In the genomic region with DNA sequence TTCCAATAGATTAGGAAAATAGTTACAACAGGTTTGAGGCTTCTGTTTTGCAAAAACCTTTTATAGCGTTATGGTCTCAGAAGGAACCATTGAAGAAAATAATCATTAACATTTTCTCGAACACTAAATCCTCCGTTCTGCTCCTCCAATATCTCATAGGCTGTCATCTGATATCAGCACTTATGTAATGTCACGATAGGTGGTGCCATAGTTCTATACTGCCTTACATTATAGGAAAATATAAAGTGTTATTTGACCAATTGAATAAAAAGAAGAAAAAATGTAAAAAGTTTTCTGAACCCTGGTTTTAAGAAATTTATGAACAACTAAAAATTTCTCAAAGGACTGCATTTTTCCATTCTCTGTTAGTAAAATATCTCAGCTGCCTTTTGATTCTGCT, we compare ENCODE assay signal across 30 cellular contexts.
"Had no signal": no experiment of that assay in that cellular context is flagged by ENCODE, and none has a peak within 500 bp of the region (broad histone marks: within the 10 kb centered on the region; RNA-seq: fewer than 3 reads in every experiment).

No MANE protein-coding gene starts in this region.

- H3K36me3 ChIP-seq: ascending aorta, SJSA1 had no signal

- H3K4me1 ChIP-seq: ascending aorta, body of pancreas, SJSA1 had no signal

- H3K27ac Mint-ChIP-seq: activated CD8-positive, alpha-beta memory T cell treated with anti-CD3 and anti-CD28 coated beads, Interleukin-2, amount 10 ng/mL, durations not matched to agents 7 days and 5 days; activated naive CD4-positive, alpha-beta T cell treated with anti-CD3 and anti-CD28 coated beads, Interleukin-2, amount 50 U/mL, for 72 hours; activated naive CD8-positive, alpha-beta T cell treated with anti-CD3 and anti-CD28 coated beads, Interleukin-2, amount 50 U/mL, for 24 hours; activated T-cell treated with anti-CD3 and anti-CD28 coated beads, Interleukin-2, amount 50 U/mL, for 24 hours; activated T-helper 1 cell treated with anti-CD3 and anti-CD28 coated beads, Interleukin-12 subunit alpha, Interleukin-12 subunit beta, Interleukin-2, Interleukin-4 antibody, amounts not matched to agents 30 ng/mL and 10 ng/mL and 1 ng/mL, durations not matched to agents 14 hours and 24 hours and 36 hours; T-helper 17 cell; WTC11 had no signal

- H3K9me3 ChIP-seq: body of pancreas, SJSA1 had no signal

- H3K4me3 ChIP-seq: ascending aorta, body of pancreas, SJSA1 had no signal

- ATAC-seq: activated CD8-positive, alpha-beta memory T cell treated with anti-CD3 and anti-CD28 coated beads, Interleukin-2, amount 10 ng/mL, durations not matched to agents 7 days and 5 days; activated naive CD4-positive, alpha-beta T cell treated with anti-CD3 and anti-CD28 coated beads, Interleukin-2, amount 50 U/mL, for 72 hours; activated naive CD8-positive, alpha-beta T cell treated with anti-CD3 and anti-CD28 coated beads, Interleukin-2, amount 50 U/mL, for 24 hours; body of pancreas; T-helper 17 cell; WTC11 had no signal

- H3K27ac ChIP-seq: ascending aorta, body of pancreas, SJSA1 had no signal

- H3K4me1 Mint-ChIP-seq: activated CD8-positive, alpha-beta memory T cell treated with anti-CD3 and anti-CD28 coated beads, Interleukin-2, amount 10 ng/mL, durations not matched to agents 7 days and 5 days; activated naive CD8-positive, alpha-beta T cell treated with anti-CD3 and anti-CD28 coated beads, Interleukin-2, amount 50 U/mL, for 24 hours; central memory CD8-positive, alpha-beta T cell; T-helper 17 cell had no signal

- H3K27me3 Mint-ChIP-seq: activated CD8-positive, alpha-beta memory T cell treated with anti-CD3 and anti-CD28 coated beads, Interleukin-2, amount 10 ng/mL, durations not matched to agents 7 days and 5 days; activated naive CD8-positive, alpha-beta T cell treated with anti-CD3 and anti-CD28 coated beads, Interleukin-2, amount 50 U/mL, for 24 hours; central memory CD8-positive, alpha-beta T cell; T-helper 17 cell had no signal

- FAIRE-seq: bronchial epithelial cell, RCC 7860 had no signal

- DNase-seq: activated CD4-positive, alpha-beta T cell treated with anti-CD3 and anti-CD28 coated beads for 48 hours; activated CD4-positive, alpha-beta T cell treated with anti-CD3 and anti-CD28 coated beads, Interleukin-2, amount 50 U/mL, for 4 hours; activated CD4-positive, CD25-positive, alpha-beta regulatory T cell treated with anti-CD3 and anti-CD28 coated beads, Interleukin-2, amount 50 U/mL, for 72 hours; activated CD8-positive, alpha-beta memory T cell treated with anti-CD3 and anti-CD28 coated beads, Interleukin-2, amount 10 ng/mL, durations not matched to agents 7 days and 5 days; activated effector memory CD4-positive, alpha-beta T cell treated with Interleukin-2 at 50 U/mL for 16 hours; activated naive CD4-positive, alpha-beta T cell; activated naive CD8-positive, alpha-beta T cell treated with anti-CD3 and anti-CD28 coated beads, Interleukin-2, amount 50 U/mL, for 24 hours; activated T-cell treated with anti-CD3 and anti-CD28 coated beads, Interleukin-2, amount 50 U/mL, for 24 hours; amniotic stem cell; body of pancreas; KG1; NCI-H1092; NCI-H1417; NCI-H1930; NCI-H2171; NCI-H2227 treated with DMSO at 0.1 percent for 48 hours; NCI-H446 treated with DMSO at 0.1 percent for 48 hours; NCI-H524 treated with DMSO at 0.1 percent for 48 hours; NCI-H82; SHP77; T-helper 17 cell; T-helper 9 cell had no signal

- H3K4me3 Mint-ChIP-seq: activated CD8-positive, alpha-beta memory T cell treated with anti-CD3 and anti-CD28 coated beads, Interleukin-2, amount 10 ng/mL, durations not matched to agents 7 days and 5 days; activated naive CD8-positive, alpha-beta T cell treated with anti-CD3 and anti-CD28 coated beads, Interleukin-2, amount 50 U/mL, for 24 hours; activated T-cell treated with anti-CD3 and anti-CD28 coated beads, Interleukin-2, amount 50 U/mL, for 24 hours; activated T-helper 1 cell treated with anti-CD3 and anti-CD28 coated beads, Interleukin-12 subunit alpha, Interleukin-12 subunit beta, Interleukin-2, Interleukin-4 antibody, amounts not matched to agents 30 ng/mL and 10 ng/mL and 1 ng/mL, durations not matched to agents 14 hours and 24 hours and 36 hours; central memory CD8-positive, alpha-beta T cell; T-helper 17 cell; WTC11 had no signal

- H3K9me3 Mint-ChIP-seq: activated naive CD4-positive, alpha-beta T cell treated with anti-CD3 and anti-CD28 coated beads, Interleukin-2, amount 50 U/mL, for 72 hours; activated naive CD8-positive, alpha-beta T cell treated with anti-CD3 and anti-CD28 coated beads, Interleukin-2, amount 50 U/mL, for 24 hours; central memory CD8-positive, alpha-beta T cell had no signal

- H3K27me3 ChIP-seq: ascending aorta, body of pancreas, SJSA1 had no signal
